Comparison of ENCODE assay signal across 13 cellular contexts in genomic region chr20:20364747-20365558, GRCh38. TPM values are rescaled to one million over a fixed set of nuclear protein-coding genes. Genes with fewer than 3 reads are reported as not detected.
DNase-seq lines count a peak whose midpoint lies in the region; ATAC-seq and TF ChIP-seq lines count a peak whose summit lies in the region.
"Had no signal": no experiment of that assay in that cellular context is flagged by ENCODE, and none has a peak within 500 bp of the region (broad histone marks: within the 10 kb centered on the region; RNA-seq: fewer than 3 reads in every experiment).

No MANE protein-coding gene starts in this region.

- H3K9ac ChIP-seq in neuronal stem cell (ENCODE audit: low read depth, low read length, poor library complexity), result no peak overlapping the region

- peak overlapping the region; percentile 45 for H2BK15ac ChIP-seq in neuronal stem cell (ENCODE audit: low read length)

- H3K4me3 ChIP-seq in neuronal stem cell (ENCODE audit: low read length in 2 of 2) (no peak overlapping the region), prostate gland (no peak overlapping the region)

- no peaks in the 10 kb centered on the region for H3K36me3 Mint-ChIP-seq in activated CD8-positive, alpha-beta T cell treated with anti-CD3 and anti-CD28 coated beads for 36 hours (ENCODE audit: low read depth)
- H3K36me3 Mint-ChIP-seq in activated CD8-positive, alpha-beta T cell treated with anti-CD3 and anti-CD28 coated beads, Interleukin-2, amount 10 ng/mL, durations not matched to agents 7 days and 5 days (ENCODE audit: low read depth), result peaks cover 2% of the 10 kb centered on the region
- H3K36me3 Mint-ChIP-seq in IgD-negative memory B cell, result peaks cover 2% of the 10 kb centered on the region
- H3K36me3 Mint-ChIP-seq in activated naive CD8-positive, alpha-beta T cell treated with anti-CD3 and anti-CD28 coated beads, Interleukin-2, amount 50 U/mL, for 24 hours (ENCODE audit: low read depth), result peaks cover 2% of the 10 kb centered on the region

- H3K4me3 Mint-ChIP-seq in activated CD8-positive, alpha-beta T cell treated with anti-CD3 and anti-CD28 coated beads for 36 hours, result no peak overlapping the region
- no peak overlapping the region for H3K4me3 Mint-ChIP-seq in activated CD8-positive, alpha-beta T cell treated with anti-CD3 and anti-CD28 coated beads, Interleukin-2, amount 10 ng/mL, durations not matched to agents 7 days and 5 days
- H3K4me3 Mint-ChIP-seq in IgD-negative memory B cell, result peak overlapping the region in 2 of 4 donors; percentile 41 to 62
- H3K4me3 Mint-ChIP-seq in activated naive CD8-positive, alpha-beta T cell treated with anti-CD3 and anti-CD28 coated beads, Interleukin-2, amount 50 U/mL, for 24 hours, result peak overlapping the region; percentile 43

- H3K27me3 ChIP-seq in neuronal stem cell (ENCODE audit: control insufficient read depth in 3 of 3, insufficient read depth in 3 of 3, low read depth in 1 of 3, low read length in 3 of 3), result peaks cover 41 to 87% (median 84%) of the 10 kb centered on the region in 3 experiments
- H3K27me3 ChIP-seq in prostate gland (replicated peaks; ENCODE audit: insufficient read depth), result peaks cover 43% of the 10 kb centered on the region

- no peaks in the 10 kb centered on the region for H3K36me3 ChIP-seq in neuronal stem cell (replicated peaks in 1 of 2; ENCODE audit: control insufficient read depth in 2 of 2, insufficient read depth in 2 of 2, low read length in 2 of 2)
- no peaks in the 10 kb centered on the region for H3K36me3 ChIP-seq in prostate gland

- no peak overlapping the region for H3K4ac ChIP-seq in neuronal stem cell (ENCODE audit: low read length)

- H3K4me2 ChIP-seq in neuronal stem cell (ENCODE audit: insufficient read depth, low read length, poor library complexity, severe bottlenecking), result peak overlapping the region; percentile 23

- peak overlapping the region; percentile 61 for H2AK5ac ChIP-seq in neuronal stem cell (ENCODE audit: low read depth, low read length)

- H2AFZ ChIP-seq in neuronal stem cell (ENCODE audit: low read length), result peak overlapping the region; percentile 83

- no peak overlapping the region for H3K14ac ChIP-seq in neuronal stem cell (ENCODE audit: low read length)

- H3K9me3 ChIP-seq in neuronal stem cell (replicated peaks in 1 of 2; ENCODE audit: control insufficient read depth in 2 of 2, insufficient read depth in 1 of 2, low read depth in 1 of 2, low read length in 2 of 2), result no peaks in the 10 kb centered on the region
- H3K9me3 ChIP-seq in prostate gland, result no peaks in the 10 kb centered on the region

- H3K27me3 Mint-ChIP-seq in activated CD8-positive, alpha-beta T cell treated with anti-CD3 and anti-CD28 coated beads for 36 hours, result peaks cover 67% of the 10 kb centered on the region
- H3K27me3 Mint-ChIP-seq in activated CD8-positive, alpha-beta T cell treated with anti-CD3 and anti-CD28 coated beads, Interleukin-2, amount 10 ng/mL, durations not matched to agents 7 days and 5 days (ENCODE audit: low read depth), result peaks cover 71% of the 10 kb centered on the region
- peaks cover 60% of the 10 kb centered on the region for H3K27me3 Mint-ChIP-seq in IgD-negative memory B cell
- peaks cover 67% of the 10 kb centered on the region for H3K27me3 Mint-ChIP-seq in activated naive CD8-positive, alpha-beta T cell treated with anti-CD3 and anti-CD28 coated beads, Interleukin-2, amount 50 U/mL, for 24 hours

- no peak for ATAC-seq in activated CD8-positive, alpha-beta T cell treated with anti-CD3 and anti-CD28 coated beads for 36 hours
- ATAC-seq in activated CD8-positive, alpha-beta T cell treated with anti-CD3 and anti-CD28 coated beads, Interleukin-2, amount 10 ng/mL, durations not matched to agents 7 days and 5 days, result no peak
- ATAC-seq in activated naive CD8-positive, alpha-beta T cell treated with anti-CD3 and anti-CD28 coated beads, Interleukin-2, amount 50 U/mL, for 24 hours, result no peak
- ATAC-seq in HG02763 (IDR thresholded peaks at IDR 0.05; ENCODE audit: unreplicated experiment), result no peak

- no peak overlapping the region for H4K8ac ChIP-seq in neuronal stem cell (ENCODE audit: low read depth, low read length)

- no peak for TF ChIP-seq POLR2A in prostate gland (IDR thresholded peaks at IDR 0.05)

- DNase-seq in activated CD8-positive, alpha-beta T cell treated with anti-CD3 and anti-CD28 coated beads for 36 hours, result peak; percentile 18
- DNase-seq in activated CD8-positive, alpha-beta T cell treated with anti-CD3 and anti-CD28 coated beads, Interleukin-2, amount 10 ng/mL, durations not matched to agents 7 days and 5 days, result no peak
- DNase-seq in activated naive CD8-positive, alpha-beta T cell treated with anti-CD3 and anti-CD28 coated beads, Interleukin-2, amount 50 U/mL, for 24 hours, result peak; percentile 13
- DNase-seq in neuronal stem cell (ENCODE audit: low spot score), result no peak
- DNase-seq in NCI-H82 (lab: John Stamatoyannopoulos, UW), result no peak
- DNase-seq in prostate gland (ENCODE audit: low spot score), result no peak
- DNase-seq: cortex of kidney, EL, GOT3 had no signal

- H4K91ac ChIP-seq in neuronal stem cell (ENCODE audit: low read depth, low read length, poor library complexity), result no peak overlapping the region

- no peaks in the 10 kb centered on the region for H3K79me1 ChIP-seq in neuronal stem cell (ENCODE audit: low read depth, low read length)

- no peaks in the 10 kb centered on the region for H3K9me3 Mint-ChIP-seq in activated CD8-positive, alpha-beta T cell treated with anti-CD3 and anti-CD28 coated beads for 36 hours
- no peaks in the 10 kb centered on the region for H3K9me3 Mint-ChIP-seq in activated CD8-positive, alpha-beta T cell treated with anti-CD3 and anti-CD28 coated beads, Interleukin-2, amount 10 ng/mL, durations not matched to agents 7 days and 5 days (ENCODE audit: insufficient read depth)
- peaks cover 0 to 2% (median 0%) of the 10 kb centered on the region in 3 donors for H3K9me3 Mint-ChIP-seq in IgD-negative memory B cell
- H3K9me3 Mint-ChIP-seq in activated naive CD8-positive, alpha-beta T cell treated with anti-CD3 and anti-CD28 coated beads, Interleukin-2, amount 50 U/mL, for 24 hours, result no peaks in the 10 kb centered on the region

- no peak overlapping the region for H2BK12ac ChIP-seq in neuronal stem cell (ENCODE audit: low read length)

- peaks cover 11 to 33% of the 10 kb centered on the region in 2 donors for H3K4me1 ChIP-seq in neuronal stem cell (ENCODE audit: control insufficient read depth in 2 of 2, insufficient read depth in 1 of 2, low read depth in 1 of 2, low read length in 2 of 2)
- peaks cover 10% of the 10 kb centered on the region for H3K4me1 ChIP-seq in prostate gland (replicated peaks)

- intact Hi-C loops in activated CD8-positive, alpha-beta T cell treated with anti-CD3 and anti-CD28 coated beads for 36 hours (cut with micrococcal nuclease), result loop anchor here (5.0 to 10.0 kb wide), 2 partner anchors 130 to 202 kb away; no protein-coding TSS in a partner anchor
- intact Hi-C loops in prostate gland (cut with DNase I), result no loop called here

- no peak overlapping the region for H3K27ac Mint-ChIP-seq in activated CD8-positive, alpha-beta T cell treated with anti-CD3 and anti-CD28 coated beads for 36 hours
- no peak overlapping the region for H3K27ac Mint-ChIP-seq in activated CD8-positive, alpha-beta T cell treated with anti-CD3 and anti-CD28 coated beads, Interleukin-2, amount 10 ng/mL, durations not matched to agents 7 days and 5 days
- H3K27ac Mint-ChIP-seq in IgD-negative memory B cell, result peak overlapping the region; percentile 33 to 86 (median 64)
- H3K27ac Mint-ChIP-seq in activated naive CD8-positive, alpha-beta T cell treated with anti-CD3 and anti-CD28 coated beads, Interleukin-2, amount 50 U/mL, for 24 hours, result no peak overlapping the region

- no peak overlapping the region for H2BK5ac ChIP-seq in neuronal stem cell (ENCODE audit: low read length)

- POLR2A ChIA-PET in activated CD8-positive, alpha-beta T cell treated with anti-CD3 and anti-CD28 coated beads for 36 hours (lab: Charles Lee), result no interaction called here
- POLR2A ChIA-PET in activated CD8-positive, alpha-beta T cell treated with anti-CD3 and anti-CD28 coated beads, Interleukin-2, amount 10 ng/mL, durations not matched to agents 7 days and 5 days (lab: Charles Lee), result no interaction called here

- no peak for TF ChIP-seq CTCF in activated CD8-positive, alpha-beta T cell treated with anti-CD3 and anti-CD28 coated beads for 36 hours (IDR thresholded peaks at IDR 0.05)
- no peak for TF ChIP-seq CTCF in prostate gland (IDR thresholded peaks at IDR 0.05)

- H3K23ac ChIP-seq in neuronal stem cell (ENCODE audit: low read depth, low read length, poor library complexity), result peak overlapping the region; percentile 47

- no CpG with 5 or more reads among the region's 63 CpGs for WGBS in neuronal stem cell (ENCODE audit: extremely low coverage in 2 of 2, insufficient read length in 2 of 2, insufficient replicate concordance in 1 of 2), 2 donors
- WGBS in prostate gland, result 9% methylated on average over 63 of the region's 63 CpGs

- H3K27ac ChIP-seq in neuronal stem cell (replicated peaks; ENCODE audit: low read length) (no peak overlapping the region), prostate gland (no peak overlapping the region)

- CTCF ChIA-PET in activated CD8-positive, alpha-beta T cell treated with anti-CD3 and anti-CD28 coated beads for 36 hours (lab: Charles Lee), result no interaction called here
- CTCF ChIA-PET in activated CD8-positive, alpha-beta T cell treated with anti-CD3 and anti-CD28 coated beads, Interleukin-2, amount 10 ng/mL, durations not matched to agents 7 days and 5 days (lab: Charles Lee), result no interaction called here

- peak overlapping the region; percentile 59 for H3K18ac ChIP-seq in neuronal stem cell (ENCODE audit: low read length)

- H3K4me1 Mint-ChIP-seq in activated CD8-positive, alpha-beta T cell treated with anti-CD3 and anti-CD28 coated beads for 36 hours (ENCODE audit: low read depth), result peaks cover 33% of the 10 kb centered on the region
- H3K4me1 Mint-ChIP-seq in activated CD8-positive, alpha-beta T cell treated with anti-CD3 and anti-CD28 coated beads, Interleukin-2, amount 10 ng/mL, durations not matched to agents 7 days and 5 days (ENCODE audit: low read depth), result peaks cover 19% of the 10 kb centered on the region
- H3K4me1 Mint-ChIP-seq in IgD-negative memory B cell, result peaks cover 8 to 22% (median 16%) of the 10 kb centered on the region in 3 donors
- peaks cover 48% of the 10 kb centered on the region for H3K4me1 Mint-ChIP-seq in activated naive CD8-positive, alpha-beta T cell treated with anti-CD3 and anti-CD28 coated beads, Interleukin-2, amount 50 U/mL, for 24 hours

- no peak overlapping the region for H2BK120ac ChIP-seq in neuronal stem cell (ENCODE audit: low read depth, low read length)

RNA-seq across cellular contexts. Expression of gene INSM1, which starts 3.0 kb away (rescaled TPM):
- under 1 TPM; 0.76 to 0.99 TPM for total RNA-seq in activated CD8-positive, alpha-beta T cell treated with anti-CD3 and anti-CD28 coated beads for 36 hours
- not detected for total RNA-seq in activated CD8-positive, alpha-beta T cell treated with anti-CD3 and anti-CD28 coated beads, Interleukin-2, amount 10 ng/mL, durations not matched to agents 7 days and 5 days
- not detected for polyA plus RNA-seq in IgD-negative memory B cell
- 0.74 TPM for polyA plus RNA-seq in neuronal stem cell (2013, experiment 1 of 2)
- polyA plus RNA-seq in neuronal stem cell (2013, experiment 2 of 2), result 0.71 TPM
- total RNA-seq in prostate gland, result 1 to 10 TPM in 1 of 2 donors, under 1 TPM in 1; 0.82 to 1.5 TPM
- total RNA-seq: HT1080 had no signal
- polyA plus RNA-seq: keratinocyte had no signal

Comparison
In these comparisons a context has a peak if more than half of its experiments do, and no peak if none do; other contexts are left out.
1. DNase-seq: peak in activated CD8-positive, alpha-beta T cell treated with anti-CD3 and anti-CD28 coated beads for 36 hours (single experiment) and activated naive CD8-positive, alpha-beta T cell treated with anti-CD3 and anti-CD28 coated beads, Interleukin-2, amount 50 U/mL, for 24 hours (single experiment); none in activated CD8-positive, alpha-beta T cell treated with anti-CD3 and anti-CD28 coated beads, Interleukin-2, amount 10 ng/mL, durations not matched to agents 7 days and 5 days (single experiment), neuronal stem cell (single experiment), NCI-H82 (single experiment) and prostate gland (single experiment).
2. H3K27ac Mint-ChIP-seq: peak in IgD-negative memory B cell (3 of 3); none in activated CD8-positive, alpha-beta T cell treated with anti-CD3 and anti-CD28 coated beads for 36 hours (single experiment), activated CD8-positive, alpha-beta T cell treated with anti-CD3 and anti-CD28 coated beads, Interleukin-2, amount 10 ng/mL, durations not matched to agents 7 days and 5 days (single experiment) and activated naive CD8-positive, alpha-beta T cell treated with anti-CD3 and anti-CD28 coated beads, Interleukin-2, amount 50 U/mL, for 24 hours (single experiment).